In the genomic region with DNA sequence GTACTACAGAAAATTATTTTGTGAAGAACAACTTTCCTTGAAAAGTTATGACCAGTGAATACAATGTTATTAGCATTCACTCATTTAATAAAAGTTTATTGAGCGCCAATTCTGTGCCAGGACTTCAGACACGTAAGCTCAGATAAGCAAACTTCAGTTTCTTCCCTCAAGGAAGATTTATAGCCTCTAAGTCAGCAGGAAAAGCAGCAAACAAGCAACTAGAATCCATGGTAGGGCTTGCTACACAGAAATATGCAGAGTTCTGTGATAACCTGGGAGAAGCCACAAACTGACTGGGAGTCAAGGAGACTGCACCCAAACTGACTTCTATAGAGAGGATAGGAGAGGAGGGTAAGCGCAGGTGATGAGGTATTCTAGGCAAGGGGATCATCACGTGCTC, we compare ENCODE assay signal across 13 cellular contexts. TPM values are rescaled to one million over a fixed set of nuclear protein-coding genes. Genes with fewer than 3 reads are reported as not detected.
DNase-seq lines count a peak whose midpoint lies in the region; TF ChIP-seq lines count a peak whose summit lies in the region.
"Had no signal": no experiment of that assay in that cellular context is flagged by ENCODE, and none has a peak within 500 bp of the region (broad histone marks: within the 10 kb centered on the region; RNA-seq: fewer than 3 reads in every experiment).

No MANE protein-coding gene starts in this region.

- H3K9me2 ChIP-seq in DOHH2 (replicated peaks; ENCODE audit: control insufficient read depth, low read length) (no peaks in the 10 kb centered on the region), Loucy (replicated peaks; ENCODE audit: low read depth, low read length) (no peaks in the 10 kb centered on the region), OCI-LY7 (ENCODE audit: insufficient read depth, low read length) (no peaks in the 10 kb centered on the region)

- H3F3A ChIP-seq in DOHH2 (ENCODE audit: control insufficient read depth, insufficient read depth): no peaks in the 10 kb centered on the region
- peaks cover 5% of the 10 kb centered on the region; the same call in 1 of the 2 replicates for H3F3A ChIP-seq in Loucy (ENCODE audit: low read depth)

- intact Hi-C loops in OCI-LY7 (cut with micrococcal nuclease; ENCODE audit: unreplicated experiment): no loop called here

- CTCF ChIA-PET in OCI-LY7 (lab: Charles Lee; ENCODE audit: unreplicated experiment): no interaction called here

- peaks cover 16% of the 10 kb centered on the region for H3K4me1 ChIP-seq in DOHH2 (ENCODE audit: control insufficient read depth, low read length)
- H3K4me1 ChIP-seq in Loucy (ENCODE audit: insufficient read depth, low read length, poor library complexity, severe bottlenecking): peaks cover 76% of the 10 kb centered on the region
- H3K4me1 ChIP-seq in rectal smooth muscle tissue (ENCODE audit: control insufficient read depth, insufficient read depth, low read length): peaks cover 30% of the 10 kb centered on the region
- no peaks in the 10 kb centered on the region for H3K4me1 ChIP-seq in OCI-LY7 (ENCODE audit: insufficient read depth, low read length, poor library complexity, severe bottlenecking)
- H3K4me1 ChIP-seq: body of pancreas had no signal

- peak; percentile 47 for DNase-seq in fibroblast of the aortic adventitia (ENCODE audit: low read depth)
- no peak for DNase-seq in NCI-H510A treated with DMSO at 0.1 percent for 48 hours (lab: John Stamatoyannopoulos, UW)
- DNase-seq in KG1 (lab: John Stamatoyannopoulos, UW): no peak
- DNase-seq in OCI-LY7 (ENCODE audit: low spot score): no peak
- DNase-seq: body of pancreas; Calu3; PC-9; stimulated activated CD4-positive, alpha-beta T cell treated with anti-CD3 and anti-CD28 coated beads, Interleukin-2, amount 100 ng/mL, for 24 hours had no signal

- H2AFZ ChIP-seq in Loucy (ENCODE audit: low read length) (no peak overlapping the region), OCI-LY7 (ENCODE audit: low read length) (no peak overlapping the region)
- H2AFZ ChIP-seq: PC-9 had no signal

- H3K36me3 ChIP-seq in DOHH2 (ENCODE audit: control insufficient read depth, low read length) (no peaks in the 10 kb centered on the region), Loucy (ENCODE audit: insufficient read depth, low read length) (no peaks in the 10 kb centered on the region), rectal smooth muscle tissue (ENCODE audit: control insufficient read depth, insufficient read depth, low read length) (no peaks in the 10 kb centered on the region), OCI-LY7 (ENCODE audit: insufficient read depth, low read length) (no peaks in the 10 kb centered on the region)

- H3K27ac ChIP-seq in DOHH2 (ENCODE audit: low read depth, low read length): no peak overlapping the region
- no peak overlapping the region for H3K27ac ChIP-seq in rectal smooth muscle tissue (ENCODE audit: low read depth, low read length)
- H3K27ac ChIP-seq in OCI-LY7 (ENCODE audit: low read depth, low read length, poor library complexity, severe bottlenecking): no peak overlapping the region
- H3K27ac ChIP-seq: body of pancreas, PC-9 had no signal

- H3K4me3 ChIP-seq in DOHH2 (ENCODE audit: low read length) (peak overlapping the region; percentile 41; the same call in 1 of the 2 replicates), Loucy (ENCODE audit: low read length, poor library complexity, severe bottlenecking) (peak overlapping the region; percentile 75), fibroblast of the aortic adventitia (ENCODE audit: low read depth, low read length) (no peak overlapping the region), rectal smooth muscle tissue (ENCODE audit: low read length) (peak overlapping the region; percentile 49), OCI-LY7 (ENCODE audit: low read depth, low read length, poor library complexity, severe bottlenecking) (no peak overlapping the region)
- H3K4me3 ChIP-seq: body of pancreas, PC-9 had no signal

- peak overlapping the region; percentile 78 for H3K9ac ChIP-seq in Loucy (ENCODE audit: low read depth, low read length, poor library complexity, severe bottlenecking)
- H3K9ac ChIP-seq in rectal smooth muscle tissue (ENCODE audit: low read length): no peak overlapping the region

- H3K4me2 ChIP-seq in DOHH2 (ENCODE audit: low read length) (peak overlapping the region; percentile 59), Loucy (ENCODE audit: low read depth, low read length, poor library complexity, severe bottlenecking) (peak overlapping the region; percentile 84), OCI-LY7 (ENCODE audit: low read length) (no peak overlapping the region)
- H3K4me2 ChIP-seq: PC-9 had no signal

- H3K27me3 ChIP-seq in DOHH2 (ENCODE audit: control insufficient read depth, low read length): no peaks in the 10 kb centered on the region
- no peaks in the 10 kb centered on the region for H3K27me3 ChIP-seq in Loucy (ENCODE audit: insufficient read depth, low read length, poor library complexity, severe bottlenecking)
- H3K27me3 ChIP-seq in rectal smooth muscle tissue (ENCODE audit: control insufficient read depth, insufficient read depth, low read length): no peaks in the 10 kb centered on the region
- H3K27me3 ChIP-seq: body of pancreas had no signal

- H3K9me3 ChIP-seq in DOHH2 (ENCODE audit: control insufficient read depth, insufficient read depth, low read length) (no peaks in the 10 kb centered on the region), Loucy (ENCODE audit: insufficient read depth, low read depth, low read length) (no peaks in the 10 kb centered on the region), OCI-LY7 (ENCODE audit: low read length) (no peaks in the 10 kb centered on the region)
- H3K9me3 ChIP-seq: body of pancreas had no signal

- POLR2A ChIA-PET in OCI-LY7 (lab: Charles Lee): interaction anchor here (0.6 to 1.2 kb wide), 2 partner anchors 40 to 420 kb away, joined by 3 read pairs; no protein-coding TSS in a partner anchor

- H4K20me1 ChIP-seq in DOHH2 (ENCODE audit: control insufficient read depth, insufficient read depth, low read depth, low read length) (no peaks in the 10 kb centered on the region), Loucy (ENCODE audit: insufficient read depth, low read length, poor library complexity, severe bottlenecking) (no peaks in the 10 kb centered on the region), OCI-LY7 (ENCODE audit: insufficient read depth, low read length) (no peaks in the 10 kb centered on the region)

- H3K79me2 ChIP-seq in DOHH2 (ENCODE audit: control insufficient read depth, low read length): no peaks in the 10 kb centered on the region
- peaks cover 76% of the 10 kb centered on the region for H3K79me2 ChIP-seq in Loucy (ENCODE audit: insufficient read depth, low read length)
- H3K79me2 ChIP-seq in OCI-LY7 (ENCODE audit: insufficient read depth, low read depth, low read length): no peaks in the 10 kb centered on the region

- no TSS peak for BruUV-seq in OCI-LY7 (replicated peaks; lab: Mats Ljungman, UMichigan)

- TF ChIP-seq CTCF in DOHH2 (IDR thresholded peaks at IDR 0.05; ENCODE audit: low read depth, low read length, poor library complexity, severe bottlenecking) (no peak), Loucy (conservative IDR thresholded peaks at IDR 0.05; ENCODE audit: low read length) (no peak), fibroblast of the aortic adventitia (IDR thresholded peaks at IDR 0.05; ENCODE audit: insufficient read depth, low read length) (no peak), OCI-LY7 (conservative IDR thresholded peaks at IDR 0.05; ENCODE audit: low read length) (no peak)

RNA-seq across cellular contexts. Expression of a gene that starts 1.4 kb away (rescaled TPM):
- total RNA-seq in fibroblast of the aortic adventitia (ENCODE audit: low replicate concordance) (140 and 166 TPM in 2 replicates), OCI-LY7 (2022) (not detected in 2 replicates)
- total RNA-seq in OCI-LY7 (2014; rRNA removed; shearing (Covaris generic)): not detected in 2 replicates
- total RNA-seq: Calu3, endothelial cell of umbilical vein, lung microvascular endothelial cell, PC-9 had no signal

RNA-seq across cellular contexts. Expression of a gene that starts 18.5 kb away (rescaled TPM):
- total RNA-seq in fibroblast of the aortic adventitia (ENCODE audit: low replicate concordance): 0.33 and 16.1 TPM in 2 replicates
- not detected in 2 replicates for total RNA-seq in OCI-LY7 (2014; rRNA removed; shearing (Covaris generic))
- not detected in 2 replicates for total RNA-seq in OCI-LY7 (2022)
- total RNA-seq: endothelial cell of umbilical vein, lung microvascular endothelial cell, PC-9 had no signal

Comparison
In these comparisons a context has a peak if more than half of its experiments do, and no peak if none do; other contexts are left out.
1. H3K4me3 ChIP-seq: peak in DOHH2 (single experiment), Loucy (single experiment) and rectal smooth muscle tissue (single experiment); none in fibroblast of the aortic adventitia (single experiment) and OCI-LY7 (single experiment).
2. RNA of a gene that starts 1.4 kb away (total RNA-seq): 140 to 166 TPM in fibroblast of the aortic adventitia; not detected in OCI-LY7; every median in the first group is over 100 times any median in the second.